20 cellular contexts compared by ENCODE assay signal in the genomic region with DNA sequence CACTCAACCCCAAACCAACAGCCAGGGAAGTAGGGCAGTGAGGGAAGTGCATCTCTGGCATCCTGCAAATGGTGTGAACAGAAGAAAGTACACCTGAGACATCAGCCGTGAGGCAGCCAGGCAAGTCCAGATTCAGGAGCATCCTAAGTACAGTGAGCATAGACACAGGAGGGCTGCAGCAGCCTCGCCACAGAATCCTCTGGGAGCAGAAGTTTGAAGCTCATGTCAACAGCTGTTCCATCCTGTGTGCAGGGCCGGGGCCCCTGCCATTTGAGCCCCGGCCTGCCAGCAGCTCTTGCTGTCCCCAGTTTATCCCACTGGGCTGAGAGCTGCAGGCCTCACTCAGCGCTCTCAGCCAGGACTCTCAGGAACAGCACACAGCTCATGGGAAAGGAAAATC. TPM values are rescaled to one million over a fixed set of nuclear protein-coding genes. Genes with fewer than 3 reads are reported as not detected.
"Had no signal": no experiment of that assay in that cellular context is flagged by ENCODE, and none has a peak within 500 bp of the region (broad histone marks: within the 10 kb centered on the region; RNA-seq: fewer than 3 reads in every experiment).

No MANE protein-coding gene starts in this region.

- FAIRE-seq: RCC 7860 had no signal

- DNase-seq: KBM-7, MV-4-11, NCI-H1048, NCI-H1105, NCI-H1417, NCI-H1436 treated with DMSO at 0.1 percent for 48 hours, NCI-H1694, NCI-H187 treated with DMSO at 0.1 percent for 48 hours, NCI-H2081, NCI-H2107, NCI-H510A, NCI-H524 treated with DMSO at 0.1 percent for 48 hours, NCI-H69, NCI-H774, RPMI8226, SHP77 had no signal

RNA-seq across cellular contexts. Expression of a gene that starts 14.5 kb away (rescaled TPM):
- total RNA-seq: HT-29, LHCN-M2, MCF 10A had no signal
